In genomic region chr6:26859067-26859777, GRCh38 we compare ENCODE assay signal across 7 cellular contexts.
DNase-seq lines count a peak whose midpoint lies in the region; ATAC-seq, FAIRE-seq and TF ChIP-seq lines count a peak whose summit lies in the region.
"Not testable (repeated sequence)": the region's sequence is repeated elsewhere in the genome, so short reads cannot be mapped to it uniquely, and the experiment has no call there.

No MANE protein-coding gene starts in this region.

- H3K4me2 ChIP-seq in GM23248 (ENCODE audit: unreplicated experiment), result peak overlapping the region; percentile 38
- not testable (repeated sequence) for H3K4me2 ChIP-seq in GM12878 (ENCODE audit: control insufficient read depth, insufficient read depth)

- not testable (repeated sequence) for TF ChIP-seq RAD21 in GM12878 (IDR thresholded peaks at IDR 0.05; ENCODE audit: insufficient read depth, low read depth, low read length)

- H3K27me3 ChIP-seq in GM23248 (replicated peaks; ENCODE audit: insufficient read depth); GM12878 (replicated peaks in 1 of 2; ENCODE audit: control insufficient read depth in 2 of 2, insufficient read depth in 2 of 2, low read length in 1 of 2): not testable (repeated sequence)

- H2AFZ ChIP-seq in GM23248; GM12878 (ENCODE audit: control insufficient read depth, low read depth, low read length): not testable (repeated sequence)

- peaks cover 13% of the 10 kb centered on the region for H3K4me1 ChIP-seq in GM23248 (ENCODE audit: insufficient read depth)
- not testable (repeated sequence) for H3K4me1 ChIP-seq in GM12878 (ENCODE audit: control insufficient read depth, insufficient read depth, low read length)

- H3F3A ChIP-seq in GM23248 (ENCODE audit: insufficient read depth), result peaks cover 13% of the 10 kb centered on the region

- peak overlapping the region; percentile 34; the same call in 1 of the 2 replicates for H3K4me3 ChIP-seq in GM23248
- not testable (repeated sequence) for H3K4me3 ChIP-seq in GM12878; fibroblast of mammary gland (ENCODE audit: control insufficient read depth, low read depth, low read length)

- SMC1A ChIA-PET in GM12878 (lab: Charles Lee; ENCODE audit: uncharacterized antibody, unreplicated experiment), result not testable (repeated sequence)

- H3K27ac ChIP-seq in GM23248, result peak overlapping the region; percentile 47
- not testable (repeated sequence) for H3K27ac ChIP-seq in GM12878 (ENCODE audit: control insufficient read depth, insufficient read depth)

- not testable (repeated sequence) for TF ChIP-seq EP300 in GM12878 (IDR thresholded peaks at IDR 0.05; ENCODE audit: borderline replicate concordance in 1 of 2, control insufficient read depth in 1 of 2, low read depth in 2 of 2, low read length in 2 of 2)

- in situ Hi-C loops in GM23248 (cut with MboI); GM12878 (cut with MboI): not testable (repeated sequence)

- FAIRE-seq in GM12878 (lab: Jason Lieb, UNC), result not testable (repeated sequence)
- FAIRE-seq in frontal cortex (lab: Jason Lieb, UNC), result peak; percentile 10

- not testable (repeated sequence) for BruUV-seq in GM12878 (replicated peaks; lab: Mats Ljungman, UMichigan)

- WGBS in GM23248 (ENCODE audit: low coverage in 1 of 2, low lambda C conversion rate in 2 of 2, missing lambda C conversion rate in 2 of 2), 2 experiments, result 0 to 2% methylated on average over 3 of the region's 5 CpGs
- WGBS in GM12878 (ENCODE audit: insufficient coverage, insufficient replicate concordance, low lambda C conversion rate, missing lambda C conversion rate), result 35% methylated on average over 3 of the region's 5 CpGs

- not testable (repeated sequence) for TF ChIP-seq CTCF in GM12878 (IDR thresholded peaks at IDR 0.05 in 2 of 3, conservative IDR thresholded peaks at IDR 0.05 in 1 of 3; ENCODE audit: control insufficient read depth in 2 of 3, extremely low read depth in 1 of 3, insufficient read depth in 1 of 3, low read depth in 3 of 3, low read length in 3 of 3); fibroblast of mammary gland (conservative IDR thresholded peaks at IDR 0.05; ENCODE audit: control insufficient read depth, insufficient read depth, low read depth, low read length)

- H3K9me2 ChIP-seq in GM23248 (ENCODE audit: insufficient read depth), result not testable (repeated sequence)

- DNase-seq in GM04503 (ENCODE audit: low read depth) (peak; percentile 7), GM23248 (peak; percentile 45), HS-5 (ENCODE audit: low read depth) (peak; percentile 22), fibroblast of mammary gland (ENCODE audit: low read depth) (peak; percentile 22), stromal cell of bone marrow (ENCODE audit: low read depth) (peak; percentile 0)
- DNase-seq in GM12878 (ENCODE audit: low read depth, low spot score); frontal cortex (ENCODE audit: low spot score in 2 of 2): not testable (repeated sequence)

- CTCF ChIA-PET in GM12878 (lab: Yijun Ruan, JAX), result not testable (repeated sequence)

- H3K9me3 ChIP-seq in GM23248 (ENCODE audit: low read depth); GM12878 (replicated peaks; ENCODE audit: control insufficient read depth, insufficient read depth, low read length): not testable (repeated sequence)

- TF ChIP-seq POLR2A in GM12878 (IDR thresholded peaks at IDR 0.05; ENCODE audit: low read depth, low read length), result not testable (repeated sequence)

- RAD21 ChIA-PET in GM12878 (lab: Charles Lee; ENCODE audit: unreplicated experiment), result not testable (repeated sequence)

- H3K79me2 ChIP-seq in GM23248 (ENCODE audit: insufficient read depth); GM12878 (ENCODE audit: control insufficient read depth, insufficient read depth, low read length): not testable (repeated sequence)

- not testable (repeated sequence) for H4K20me1 ChIP-seq in GM23248 (ENCODE audit: insufficient read depth); GM12878 (ENCODE audit: control insufficient read depth, insufficient read depth)

- not testable (repeated sequence) for H3K36me3 ChIP-seq in GM23248 (ENCODE audit: low read depth); GM12878 (ENCODE audit: control insufficient read depth in 2 of 2, insufficient read depth in 2 of 2, low read length in 1 of 2)

- POLR2A ChIA-PET in GM12878 (lab: Charles Lee), result not testable (repeated sequence)

- not testable (repeated sequence) for ATAC-seq in GM12878

- H3K9ac ChIP-seq in GM23248; GM12878 (ENCODE audit: control insufficient read depth, insufficient read depth, low read length): not testable (repeated sequence)

- intact Hi-C loops in GM12878 (cut with micrococcal nuclease; ENCODE audit: unreplicated experiment), result not testable (repeated sequence)

TF ChIP-seq in GM12878, 131 proteins besides CTCF, POLR2A, EP300 and RAD21:
- TF ChIP-seq JUNB (IDR thresholded peaks at IDR 0.05), result peak; percentile 97
- peak; percentile 36; the same call in 1 of the 2 replicates for TF ChIP-seq BCL11A (IDR thresholded peaks at IDR 0.05; ENCODE audit: low read depth, low read length)
- peak; percentile 28; the same call in 1 of the 2 replicates for TF ChIP-seq RUNX3 (IDR thresholded peaks at IDR 0.05; ENCODE audit: low read length)
- 0 out of 2 replicates have a peak, but pooled peaks have one; percentile 52 for TF ChIP-seq MEF2A (IDR thresholded peaks at IDR 0.05; ENCODE audit: insufficient read depth, low read depth, low read length)
- TF ChIP-seq IRF4 (IDR thresholded peaks at IDR 0.05; ENCODE audit: low read depth, low read length), result 0 out of 2 replicates have a peak, but pooled peaks have one; percentile 32
- 0 out of 2 replicates have a peak, but pooled peaks have one; percentile 17 for TF ChIP-seq MTA2 (IDR thresholded peaks at IDR 0.05; ENCODE audit: low read depth)
- TF ChIP-seq, protein P1, sequence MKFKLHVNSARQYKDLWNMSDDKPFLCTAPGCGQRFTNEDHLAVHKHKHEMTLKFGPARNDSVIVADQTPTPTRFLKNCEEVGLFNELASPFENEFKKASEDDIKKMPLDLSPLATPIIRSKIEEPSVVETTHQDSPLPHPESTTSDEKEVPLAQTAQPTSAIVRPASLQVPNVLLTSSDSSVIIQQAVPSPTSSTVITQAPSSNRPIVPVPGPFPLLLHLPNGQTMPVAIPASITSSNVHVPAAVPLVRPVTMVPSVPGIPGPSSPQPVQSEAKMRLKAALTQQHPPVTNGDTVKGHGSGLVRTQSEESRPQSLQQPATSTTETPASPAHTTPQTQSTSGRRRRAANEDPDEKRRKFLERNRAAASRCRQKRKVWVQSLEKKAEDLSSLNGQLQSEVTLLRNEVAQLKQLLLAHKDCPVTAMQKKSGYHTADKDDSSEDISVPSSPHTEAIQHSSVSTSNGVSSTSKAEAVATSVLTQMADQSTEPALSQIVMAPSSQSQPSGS (IDR thresholded peaks at IDR 0.05; ENCODE audit: low read length), result 0 out of 2 replicates have a peak, but pooled peaks have one; percentile 30
- 0 out of 2 replicates have a peak, but pooled peaks have one; percentile 14 for TF ChIP-seq GABPA (IDR thresholded peaks at IDR 0.05; ENCODE audit: low read depth)
- 0 out of 2 replicates have a peak, but pooled peaks have one; percentile 43 for TF ChIP-seq CREM (IDR thresholded peaks at IDR 0.05; ENCODE audit: low read depth)
- peak in 1 of 2 experiments; percentile 13; a peak in 1 of 4 replicates for TF ChIP-seq IKZF2 (IDR thresholded peaks at IDR 0.05)
- TF ChIP-seq NFIC (IDR thresholded peaks at IDR 0.05; ENCODE audit: low read depth, low read length), result peak; percentile 59; the same call in 1 of the 2 replicates
